ENCODE assay signal across 20 cellular contexts in genomic region chr10:97207756-97208346, GRCh38. TPM values are rescaled to one million over a fixed set of nuclear protein-coding genes. Genes with fewer than 3 reads are reported as not detected.
DNase-seq lines count a peak whose midpoint lies in the region; ATAC-seq and TF ChIP-seq lines count a peak whose summit lies in the region.
"Had no signal": no experiment of that assay in that cellular context is flagged by ENCODE, and none has a peak within 500 bp of the region (broad histone marks: within the 10 kb centered on the region; RNA-seq: fewer than 3 reads in every experiment).

No MANE protein-coding gene starts in this region.

- CTCF ChIA-PET in Panc1 (lab: Charles Lee) = interaction anchor here (0.5 to 2.9 kb wide), 4 partner anchors 81 to 143 kb away, joined by 3 to 17 read pairs (median 4); no protein-coding TSS in a partner anchor

- no peak for TF ChIP-seq CTCF in Panc1 (IDR thresholded peaks at IDR 0.05)

- no peak overlapping the region for H4K91ac ChIP-seq in neuronal stem cell (ENCODE audit: low read depth, low read length, poor library complexity)

- WGBS in neuronal stem cell (ENCODE audit: extremely low coverage in 2 of 2, insufficient read length in 2 of 2, insufficient replicate concordance in 1 of 2), 2 donors = no CpG with 5 or more reads among the region's 7 CpGs

- no peaks in the 10 kb centered on the region for H3K79me1 ChIP-seq in neuronal stem cell (ENCODE audit: low read depth, low read length)

- H3K4me1 ChIP-seq in Panc1 (ENCODE audit: control insufficient read depth, insufficient read depth, low read length) = no peaks in the 10 kb centered on the region
- peaks cover 0 to 3% of the 10 kb centered on the region in 2 donors for H3K4me1 ChIP-seq in neuronal stem cell (ENCODE audit: control insufficient read depth in 2 of 2, insufficient read depth in 1 of 2, low read depth in 1 of 2, low read length in 2 of 2)
- H3K4me1 ChIP-seq: BE2C, SJSA1 had no signal

- ATAC-seq in Panc1 = peak; percentile 42
- ATAC-seq: GM23338 had no signal

- no peak overlapping the region for H3K4me2 ChIP-seq in neuronal stem cell (ENCODE audit: insufficient read depth, low read length, poor library complexity, severe bottlenecking)
- H3K4me2 ChIP-seq: GM23338, PC-9 had no signal

- BruUV-seq in Panc1 (replicated peaks; lab: Mats Ljungman, UMichigan) = no TSS peak

- no peak overlapping the region for H2BK5ac ChIP-seq in neuronal stem cell (ENCODE audit: low read length)

- intact Hi-C loops in Panc1 (cut with micrococcal nuclease; ENCODE audit: unreplicated experiment) = no loop called here

- H3K4me3 ChIP-seq in Panc1 (ENCODE audit: low read depth in 2 of 2, low read length in 2 of 2) = no peak overlapping the region
- no peak overlapping the region for H3K4me3 ChIP-seq in neuronal stem cell (ENCODE audit: low read length in 2 of 2)
- H3K4me3 ChIP-seq: GM23338, PC-9, SJSA1 had no signal

- H3K18ac ChIP-seq in neuronal stem cell (ENCODE audit: low read length) = no peak overlapping the region

- no peak overlapping the region for H3K23ac ChIP-seq in neuronal stem cell (ENCODE audit: low read depth, low read length, poor library complexity)

- H2BK12ac ChIP-seq in neuronal stem cell (ENCODE audit: low read length) = no peak overlapping the region

- no peak overlapping the region for H3K14ac ChIP-seq in neuronal stem cell (ENCODE audit: low read length)

- peak; percentile 38 for DNase-seq in NCI-H345 (lab: John Stamatoyannopoulos, UW)
- DNase-seq in NCI-H345 treated with DMSO at 0.1 percent for 48 hours (lab: John Stamatoyannopoulos, UW; ENCODE audit: unreplicated experiment) = no peak
- peak; percentile 69 for DNase-seq in NCI-H146 treated with DMSO at 0.1 percent for 48 hours (lab: John Stamatoyannopoulos, UW; ENCODE audit: unreplicated experiment)
- DNase-seq in Panc1 (ENCODE audit: low read depth, low spot score) = no peak
- DNase-seq in neuronal stem cell (ENCODE audit: low spot score) = no peak
- no peak for DNase-seq in GOT3 (lab: John Stamatoyannopoulos, UW)
- no peak for DNase-seq in KG1 (lab: John Stamatoyannopoulos, UW)
- DNase-seq in UCSD-AML1 (lab: John Stamatoyannopoulos, UW; ENCODE audit: unreplicated experiment) = no peak
- DNase-seq: 8988T; BE2C; Calu3; CD4-positive, alpha-beta T cell; HFFc6; NCI-H1930; NCI-H2227 treated with DMSO at 0.1 percent for 48 hours; NCI-H526 treated with DMSO at 0.1 percent for 48 hours; PC-9 had no signal

- H3K9me3 ChIP-seq in Panc1 (ENCODE audit: control insufficient read depth, insufficient read depth, low read depth, low read length) (no peaks in the 10 kb centered on the region), neuronal stem cell (replicated peaks in 1 of 2; ENCODE audit: control insufficient read depth in 2 of 2, insufficient read depth in 1 of 2, low read depth in 1 of 2, low read length in 2 of 2) (peaks cover 2 to 6% of the 10 kb centered on the region in 2 donors)
- H3K9me3 ChIP-seq: BE2C, SJSA1 had no signal

- no peak overlapping the region for H2BK15ac ChIP-seq in neuronal stem cell (ENCODE audit: low read length)

- H3K4ac ChIP-seq in neuronal stem cell (ENCODE audit: low read length) = no peak overlapping the region

- H3K36me3 ChIP-seq in Panc1 (ENCODE audit: control insufficient read depth, insufficient read depth, low read length) = no peaks in the 10 kb centered on the region
- no peaks in the 10 kb centered on the region for H3K36me3 ChIP-seq in neuronal stem cell (replicated peaks in 1 of 2; ENCODE audit: control insufficient read depth in 2 of 2, insufficient read depth in 2 of 2, low read length in 2 of 2)
- H3K36me3 ChIP-seq: BE2C, SJSA1 had no signal

- in situ Hi-C loops in Panc1 (cut with HindIII; ENCODE audit: low pct_unique_long_range_greater_than_20kb, low sequenced_read_pairs) = no loop called here

- POLR2A ChIA-PET in Panc1 (lab: Charles Lee) = interaction anchor here (0.5 kb wide), 1 partner anchor 11 kb away, joined by 3 read pairs; no protein-coding TSS in a partner anchor

- H3K27ac ChIP-seq in Panc1 (ENCODE audit: low read length) (no peak overlapping the region), neuronal stem cell (replicated peaks; ENCODE audit: low read length) (no peak overlapping the region)
- H3K27ac ChIP-seq: PC-9, SJSA1 had no signal

- H2AK5ac ChIP-seq in neuronal stem cell (ENCODE audit: low read depth, low read length) = no peak overlapping the region

- H3K27me3 ChIP-seq in Panc1 (ENCODE audit: control insufficient read depth, insufficient read depth, low read length) (no peaks in the 10 kb centered on the region), neuronal stem cell (ENCODE audit: control insufficient read depth in 3 of 3, insufficient read depth in 3 of 3, low read depth in 1 of 3, low read length in 3 of 3) (peaks cover 0 to 8% (median 0%) of the 10 kb centered on the region in 3 experiments)
- H3K27me3 ChIP-seq: BE2C had no signal

- H4K8ac ChIP-seq in neuronal stem cell (ENCODE audit: low read depth, low read length) = no peak overlapping the region

- no peak overlapping the region for H2AFZ ChIP-seq in neuronal stem cell (ENCODE audit: low read length)
- H2AFZ ChIP-seq: GM23338, PC-9 had no signal

- peak overlapping the region; percentile 28 for H2BK120ac ChIP-seq in neuronal stem cell (ENCODE audit: low read depth, low read length)

- no peak overlapping the region for H3K9ac ChIP-seq in neuronal stem cell (ENCODE audit: low read depth, low read length, poor library complexity)

RNA-seq across cellular contexts. Expression of gene SLIT1, which starts 22.1 kb away (rescaled TPM):
- 2.6 TPM for total RNA-seq in Panc1 (2021; ENCODE audit: unreplicated experiment)
- polyA plus RNA-seq in Panc1 (2012; ENCODE audit: insufficient read length) = 4.9 TPM
- polyA plus RNA-seq in neuronal stem cell (2013, experiment 1 of 2) = 0.35 TPM
- 0.40 TPM for polyA plus RNA-seq in neuronal stem cell (2013, experiment 2 of 2)
- total RNA-seq: Calu3, PC-9, SJSA1 had no signal
- polyA plus RNA-seq: IgD-negative memory B cell had no signal

Comparison
In these comparisons a context has a peak if more than half of its experiments do, and no peak if none do; other contexts are left out.
1. DNase-seq: peak in NCI-H345 (single experiment) and NCI-H146 treated with DMSO at 0.1 percent for 48 hours (single experiment); none in NCI-H345 treated with DMSO at 0.1 percent for 48 hours (single experiment), Panc1 (single experiment), neuronal stem cell (single experiment), GOT3 (single experiment), KG1 (single experiment) and UCSD-AML1 (single experiment).